In the genomic region with DNA sequence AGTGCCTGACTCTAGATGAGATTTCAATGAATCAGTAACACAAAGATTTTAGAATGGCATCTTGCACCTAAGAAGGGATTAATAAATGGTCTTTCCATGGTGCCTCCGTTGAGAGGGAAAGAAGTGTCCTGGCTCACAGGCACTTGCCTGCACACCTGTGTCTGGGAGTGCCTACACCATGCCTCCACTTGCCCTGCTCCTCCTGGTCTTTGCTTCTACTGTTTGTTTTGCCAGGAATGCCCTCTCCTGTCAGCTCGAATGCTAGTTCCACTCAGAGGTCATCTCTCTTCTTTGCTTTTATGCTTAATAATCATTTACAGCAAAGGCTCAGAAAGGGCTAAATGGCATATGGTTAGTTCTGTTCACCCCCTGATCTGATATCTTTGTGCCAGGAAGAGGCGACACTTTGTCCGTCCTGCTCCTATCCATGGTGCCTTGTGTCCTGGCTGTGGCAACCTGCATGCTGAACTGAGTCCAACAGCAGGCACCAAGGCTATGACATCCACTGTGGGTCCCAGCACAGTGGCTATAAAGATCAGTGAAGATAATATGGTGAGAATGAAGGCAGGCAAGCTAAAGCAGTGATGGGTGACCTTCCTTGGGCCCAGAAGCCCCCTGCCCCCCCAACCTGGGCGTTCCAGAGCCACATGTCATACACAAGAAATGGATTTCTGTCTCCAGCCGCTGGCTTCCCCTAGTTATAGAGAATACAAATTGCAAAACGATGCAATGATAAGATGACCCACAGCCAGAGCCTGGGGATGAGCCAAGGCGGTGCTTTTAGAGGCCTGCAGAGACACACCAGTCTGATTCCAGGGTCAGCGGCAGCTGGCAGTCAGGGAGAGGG, we compare ENCODE assay signal across 12 cellular contexts. TPM values are rescaled to one million over a fixed set of nuclear protein-coding genes. Genes with fewer than 3 reads are reported as not detected.
DNase-seq lines count a peak whose midpoint lies in the region; ATAC-seq and TF ChIP-seq lines count a peak whose summit lies in the region.
"Had no signal": no experiment of that assay in that cellular context is flagged by ENCODE, and none has a peak within 500 bp of the region (broad histone marks: within the 10 kb centered on the region; RNA-seq: fewer than 3 reads in every experiment).

No MANE protein-coding gene starts in this region.

- H3K27me3 ChIP-seq in foreskin keratinocyte = no peaks in the 10 kb centered on the region

- no peaks in the 10 kb centered on the region for H3K9me3 Mint-ChIP-seq in osteocyte (ENCODE audit: unreplicated experiment)
- H3K9me3 Mint-ChIP-seq in stimulated activated naive CD8-positive, alpha-beta T cell treated with anti-CD3 and anti-CD28 coated beads, Interleukin-15, amount 100 ng/mL, for 72 hours = no peaks in the 10 kb centered on the region
- H3K9me3 Mint-ChIP-seq in activated CD8-positive, alpha-beta T cell treated with anti-CD3 and anti-CD28 coated beads for 36 hours = no peaks in the 10 kb centered on the region

- POLR2A ChIA-PET in activated CD8-positive, alpha-beta T cell treated with anti-CD3 and anti-CD28 coated beads for 36 hours (lab: Charles Lee) = no interaction called here

- H3K36me3 Mint-ChIP-seq in osteocyte (ENCODE audit: unreplicated experiment) = no peaks in the 10 kb centered on the region
- no peaks in the 10 kb centered on the region for H3K36me3 Mint-ChIP-seq in activated CD8-positive, alpha-beta T cell treated with anti-CD3 and anti-CD28 coated beads for 36 hours (ENCODE audit: low read depth)

- TF ChIP-seq CTCF in C4-2B (conservative IDR thresholded peaks at IDR 0.05) = no peak
- TF ChIP-seq CTCF in foreskin keratinocyte (conservative IDR thresholded peaks at IDR 0.05) = peak; percentile 26
- no peak for TF ChIP-seq CTCF in osteocyte (IDR thresholded peaks at IDR 0.05)
- no peak for TF ChIP-seq CTCF in activated CD8-positive, alpha-beta T cell treated with anti-CD3 and anti-CD28 coated beads for 36 hours (IDR thresholded peaks at IDR 0.05)

- peaks cover 51% of the 10 kb centered on the region for H3K4me1 Mint-ChIP-seq in osteocyte (ENCODE audit: unreplicated experiment)
- peaks cover 19% of the 10 kb centered on the region for H3K4me1 Mint-ChIP-seq in stimulated activated naive CD8-positive, alpha-beta T cell treated with anti-CD3 and anti-CD28 coated beads, Interleukin-15, amount 100 ng/mL, for 72 hours
- H3K4me1 Mint-ChIP-seq in activated CD8-positive, alpha-beta T cell treated with anti-CD3 and anti-CD28 coated beads for 36 hours (ENCODE audit: low read depth) = peaks cover 16% of the 10 kb centered on the region

- H3K4me3 Mint-ChIP-seq in osteocyte (ENCODE audit: unreplicated experiment) = peak overlapping the region; percentile 80
- no peak overlapping the region for H3K4me3 Mint-ChIP-seq in stimulated activated naive CD8-positive, alpha-beta T cell treated with anti-CD3 and anti-CD28 coated beads, Interleukin-15, amount 100 ng/mL, for 72 hours
- no peak overlapping the region for H3K4me3 Mint-ChIP-seq in activated CD8-positive, alpha-beta T cell treated with anti-CD3 and anti-CD28 coated beads for 36 hours

- no peaks in the 10 kb centered on the region for H3K27me3 Mint-ChIP-seq in osteocyte (ENCODE audit: unreplicated experiment)
- peaks cover 55% of the 10 kb centered on the region for H3K27me3 Mint-ChIP-seq in stimulated activated naive CD8-positive, alpha-beta T cell treated with anti-CD3 and anti-CD28 coated beads, Interleukin-15, amount 100 ng/mL, for 72 hours
- H3K27me3 Mint-ChIP-seq in activated CD8-positive, alpha-beta T cell treated with anti-CD3 and anti-CD28 coated beads for 36 hours = peaks cover 24% of the 10 kb centered on the region

- H3K27ac Mint-ChIP-seq in osteocyte (ENCODE audit: unreplicated experiment) = peak overlapping the region; percentile 41
- H3K27ac Mint-ChIP-seq in stimulated activated naive CD8-positive, alpha-beta T cell treated with anti-CD3 and anti-CD28 coated beads, Interleukin-15, amount 100 ng/mL, for 72 hours = no peak overlapping the region
- no peak overlapping the region for H3K27ac Mint-ChIP-seq in activated CD8-positive, alpha-beta T cell treated with anti-CD3 and anti-CD28 coated beads for 36 hours

- intact Hi-C loops in activated CD8-positive, alpha-beta T cell treated with anti-CD3 and anti-CD28 coated beads for 36 hours (cut with micrococcal nuclease) = no loop called here

- no peak for ATAC-seq in foreskin keratinocyte
- ATAC-seq in stimulated activated naive CD8-positive, alpha-beta T cell treated with anti-CD3 and anti-CD28 coated beads, Interleukin-15, amount 100 ng/mL, for 72 hours = no peak
- ATAC-seq in activated CD8-positive, alpha-beta T cell treated with anti-CD3 and anti-CD28 coated beads for 36 hours = no peak

- CTCF ChIA-PET in activated CD8-positive, alpha-beta T cell treated with anti-CD3 and anti-CD28 coated beads for 36 hours (lab: Charles Lee) = interaction anchor here (0.9 kb wide), 1 partner anchor 36 kb away, joined by 3 read pairs; no protein-coding TSS in a partner anchor

- DNase-seq in SK-N-DZ (ENCODE audit: low spot score) (peak; percentile 65), foreskin keratinocyte (peak; percentile 39 to 62), osteocyte (ENCODE audit: extremely low spot score, unreplicated experiment) (no peak), hippocampal formation (lab: John Stamatoyannopoulos, UW) (no peak), D341Med (ENCODE audit: low spot score) (no peak)
- no peak for DNase-seq in stimulated activated naive CD8-positive, alpha-beta T cell treated with anti-CD3 and anti-CD28 coated beads, Interleukin-15, amount 100 ng/mL, for 72 hours
- no peak for DNase-seq in activated CD8-positive, alpha-beta T cell treated with anti-CD3 and anti-CD28 coated beads for 36 hours
- DNase-seq: kidney, SHP77 had no signal

- peak overlapping the region; percentile 93 for H3K27ac ChIP-seq in C4-2B
- H3K27ac ChIP-seq in foreskin keratinocyte = peak overlapping the region; percentile 86

- peaks cover 28% of the 10 kb centered on the region for H3K4me1 ChIP-seq in foreskin keratinocyte

RNA-seq across cellular contexts. Expression of a gene that starts 1.4 kb away (rescaled TPM):
- 0.71 and 1.4 TPM in 2 replicates for polyA plus RNA-seq in SK-N-DZ (2014; cell fraction: cytosol; rRNA removed)
- polyA plus RNA-seq in SK-N-DZ (2014; cell fraction: nucleus; rRNA removed) = 0.06 and 0.12 TPM in 2 replicates
- total RNA-seq in foreskin keratinocyte (21.3 and 22.1 TPM in 2 replicates), osteocyte (4.0 and 4.3 TPM in 2 replicates)
- polyA plus RNA-seq in foreskin keratinocyte = 20.2 and 28.7 TPM in 2 replicates
- total RNA-seq in activated CD8-positive, alpha-beta T cell treated with anti-CD3 and anti-CD28 coated beads for 36 hours = under 1 TPM; 0.13 to 0.18 TPM
- total RNA-seq: cerebellum had no signal

RNA-seq across cellular contexts. Expression of a gene that starts 32.2 kb away (rescaled TPM):
- 1.2 and 1.6 TPM in 2 replicates for polyA plus RNA-seq in SK-N-DZ (2014; cell fraction: cytosol; rRNA removed)
- 0.47 and 2.2 TPM in 2 replicates for polyA plus RNA-seq in SK-N-DZ (2014; cell fraction: nucleus; rRNA removed)
- total RNA-seq in foreskin keratinocyte (0.10 TPM in 1 of 2 replicates, not detected in the other), osteocyte (not detected in 2 replicates)
- polyA plus RNA-seq in foreskin keratinocyte = 0.04 and 0.16 TPM in 2 replicates
- total RNA-seq in activated CD8-positive, alpha-beta T cell treated with anti-CD3 and anti-CD28 coated beads for 36 hours = under 1 TPM in 1 of 2 experiments, not detected in 1; 0.20 TPM
- total RNA-seq: kidney, LHCN-M2 had no signal

RNA-seq across cellular contexts. Expression of a gene that starts 53.8 kb away (rescaled TPM):
- polyA plus RNA-seq in SK-N-DZ (2014; cell fraction: cytosol; rRNA removed) = 0.20 and 0.35 TPM in 2 replicates
- polyA plus RNA-seq in SK-N-DZ (2014; cell fraction: nucleus; rRNA removed) = 0.26 and 0.75 TPM in 2 replicates
- total RNA-seq in foreskin keratinocyte (0.35 and 0.44 TPM in 2 replicates), osteocyte (0.76 and 1.0 TPM in 2 replicates)
- polyA plus RNA-seq in foreskin keratinocyte = 0.12 and 0.33 TPM in 2 replicates
- total RNA-seq in activated CD8-positive, alpha-beta T cell treated with anti-CD3 and anti-CD28 coated beads for 36 hours = 1 to 10 TPM; 1.9 to 2.6 TPM

Comparison
In these comparisons a context has a peak if more than half of its experiments do, and no peak if none do; other contexts are left out.
1. DNase-seq: peak in SK-N-DZ (single experiment) and foreskin keratinocyte (2 of 2); none in osteocyte (single experiment), stimulated activated naive CD8-positive, alpha-beta T cell treated with anti-CD3 and anti-CD28 coated beads, Interleukin-15, amount 100 ng/mL, for 72 hours (0 of 2), hippocampal formation (0 of 2), activated CD8-positive, alpha-beta T cell treated with anti-CD3 and anti-CD28 coated beads for 36 hours (single experiment) and D341Med (single experiment).